In the genomic region with DNA sequence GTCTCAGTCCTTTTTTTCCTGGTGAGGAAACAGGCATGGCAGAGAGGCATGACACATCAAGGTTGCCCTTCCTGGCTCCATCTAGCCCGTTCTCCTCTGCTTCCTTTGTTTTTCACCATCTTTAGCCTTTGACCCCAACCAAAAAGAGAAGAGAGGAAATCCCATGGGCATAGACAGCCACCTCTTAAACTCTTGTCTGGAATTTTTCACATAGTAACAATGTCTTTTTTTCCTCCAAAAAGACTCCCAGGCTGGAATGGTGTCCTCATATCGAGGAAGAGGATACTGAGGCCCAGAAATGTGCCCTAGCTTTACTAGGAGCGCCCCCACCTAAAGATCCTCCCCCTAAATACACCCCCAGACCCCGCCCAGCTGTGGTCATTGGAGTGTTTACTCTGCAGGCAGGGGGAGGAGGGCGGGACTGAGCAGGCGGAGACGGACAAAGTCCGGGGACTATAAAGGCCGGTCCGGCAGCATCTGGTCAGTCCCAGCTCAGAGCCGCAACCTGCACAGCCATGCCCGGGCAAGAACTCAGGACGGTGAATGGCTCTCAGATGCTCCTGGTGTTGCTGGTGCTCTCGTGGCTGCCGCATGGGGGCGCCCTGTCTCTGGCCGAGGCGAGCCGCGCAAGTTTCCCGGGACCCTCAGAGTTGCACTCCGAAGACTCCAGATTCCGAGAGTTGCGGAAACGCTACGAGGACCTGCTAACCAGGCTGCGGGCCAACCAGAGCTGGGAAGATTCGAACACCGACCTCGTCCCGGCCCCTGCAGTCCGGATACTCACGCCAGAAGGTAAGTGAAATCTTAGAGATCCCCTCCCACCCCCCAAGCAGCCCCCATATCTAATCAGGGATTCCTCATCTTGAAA, we compare ENCODE assay signal across 8 cellular contexts. TPM values are rescaled to one million over a fixed set of nuclear protein-coding genes. Genes with fewer than 3 reads are reported as not detected.
DNase-seq lines count a peak whose midpoint lies in the region; ATAC-seq and TF ChIP-seq lines count a peak whose summit lies in the region.

A gene with protein sequence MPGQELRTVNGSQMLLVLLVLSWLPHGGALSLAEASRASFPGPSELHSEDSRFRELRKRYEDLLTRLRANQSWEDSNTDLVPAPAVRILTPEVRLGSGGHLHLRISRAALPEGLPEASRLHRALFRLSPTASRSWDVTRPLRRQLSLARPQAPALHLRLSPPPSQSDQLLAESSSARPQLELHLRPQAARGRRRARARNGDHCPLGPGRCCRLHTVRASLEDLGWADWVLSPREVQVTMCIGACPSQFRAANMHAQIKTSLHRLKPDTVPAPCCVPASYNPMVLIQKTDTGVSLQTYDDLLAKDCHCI (plus strand): TSS at position 484 of the 868 bp plus-strand sequence. CDS start 32 bp downstream, at position 516.

- DNase-seq in AG20443 (ENCODE audit: low spot score) (peak; percentile 90), GM20000 (ENCODE audit: low spot score) (peak; percentile 70), SKM-1 (lab: John Stamatoyannopoulos, UW; ENCODE audit: unreplicated experiment) (peak; percentile 47), endothelial cell (ENCODE audit: low spot score) (peak; percentile 37), mucosa of gallbladder (ENCODE audit: low spot score) (peak; percentile 94), vagina (ENCODE audit: extremely low spot score in 2 of 2) (no peak)

- TF ChIP-seq CTCF in GM20000 (IDR thresholded peaks at IDR 0.05; ENCODE audit: extremely low read depth, missing control alignments) (peak; percentile 62), endothelial cell (IDR thresholded peaks at IDR 0.05; ENCODE audit: unreplicated experiment) (peak; percentile 49), vagina (IDR thresholded peaks at IDR 0.05) (peak in 1 of 3 experiments; percentile 32)

- peaks cover 9% of the 10 kb centered on the region for H3K27me3 Mint-ChIP-seq in endothelial cell (ENCODE audit: unreplicated experiment)

- peak within 1 kb of the TSS; percentile 23 to 36 for H3K4me3 ChIP-seq in vagina

- H3K4me1 Mint-ChIP-seq in endothelial cell (ENCODE audit: unreplicated experiment) = peaks cover 8% of the 10 kb centered on the region

- no peaks in the 10 kb centered on the region for H3K36me3 ChIP-seq in vagina

- peak within 1 kb of the TSS; percentile 51 for H3K4me3 Mint-ChIP-seq in endothelial cell (ENCODE audit: unreplicated experiment)

- H3K36me3 Mint-ChIP-seq in endothelial cell (ENCODE audit: low read depth, unreplicated experiment) = no peaks in the 10 kb centered on the region

- H3K9me3 ChIP-seq in vagina = no peaks in the 10 kb centered on the region

- ATAC-seq in GM19452 (IDR thresholded peaks at IDR 0.05; ENCODE audit: unreplicated experiment) (no peak), GM18520 (IDR thresholded peaks at IDR 0.05; ENCODE audit: unreplicated experiment) (no peak)

- no peaks in the 10 kb centered on the region for H3K9me3 Mint-ChIP-seq in endothelial cell (ENCODE audit: unreplicated experiment)

- peak in 1 of 2 donors; percentile 44 for TF ChIP-seq POLR2A in vagina (IDR thresholded peaks at IDR 0.05)

- peaks cover 22% of the 10 kb centered on the region for H3K4me1 ChIP-seq in vagina

- peak within 1 kb of the TSS; percentile 79 for H3K27ac ChIP-seq in vagina

- intact Hi-C loops in vagina (cut with DNase I) = no loop called here

- no peaks in the 10 kb centered on the region for H3K27me3 ChIP-seq in vagina

- H3K27ac Mint-ChIP-seq in endothelial cell (ENCODE audit: unreplicated experiment) = no peak within 1 kb of the TSS

RNA-seq across cellular contexts. Expression of the gene that starts here (rescaled TPM):
- total RNA-seq in endothelial cell (ENCODE audit: unreplicated experiment) = 1.3 TPM
- total RNA-seq in mucosa of gallbladder = 76.0 TPM
- total RNA-seq in vagina = 25.5 TPM

Comparison
In these comparisons a context has a peak if more than half of its experiments do, and no peak if none do; other contexts are left out.
1. RNA of the gene that starts here (total RNA-seq): 76.0 TPM in mucosa of gallbladder (single experiment) and 25.5 TPM in vagina (single experiment); 1.3 TPM in endothelial cell (single experiment); every median in the first group is over 10 times any median in the second.
2. DNase-seq: peak in AG20443 (single experiment), GM20000 (single experiment), SKM-1 (single experiment), endothelial cell (single experiment) and mucosa of gallbladder (single experiment); none in vagina (0 of 2).